38 cellular contexts compared by ENCODE assay signal in genomic region chr2:119170504-119170903, GRCh38. TPM values are rescaled to one million over a fixed set of nuclear protein-coding genes. Genes with fewer than 3 reads are reported as not detected.
"Had no signal": no experiment of that assay in that cellular context is flagged by ENCODE, and none has a peak within 500 bp of the region (broad histone marks: within the 10 kb centered on the region; RNA-seq: fewer than 3 reads in every experiment).

No MANE protein-coding gene starts in this region.

- H3K27ac ChIP-seq: ascending aorta, cardiac muscle cell, VCaP had no signal

- H3K4me1 Mint-ChIP-seq: activated B cell treated with CpG ODN at 0.5 μM for 24 hours; activated CD4-positive, alpha-beta memory T cell treated with anti-CD3 and anti-CD28 coated beads, Interleukin-2, amount 10 ng/mL, durations not matched to agents 7 days and 5 days; activated CD4-positive, alpha-beta T cell treated with anti-CD3 and anti-CD28 coated beads, Interleukin-2, amount 10 ng/mL, durations not matched to agents 24 days and 14 days; activated CD8-positive, alpha-beta memory T cell treated with anti-CD3 and anti-CD28 coated beads, Interleukin-2, amount 10 ng/mL, durations not matched to agents 7 days and 5 days; activated naive CD4-positive, alpha-beta T cell treated with anti-CD3 and anti-CD28 coated beads, Interleukin-2, amount 10 ng/mL, durations not matched to agents 7 days and 5 days; activated naive CD4-positive, alpha-beta T cell treated with anti-CD3 and anti-CD28 coated beads, Interleukin-2, amount 50 U/mL, for 24 hours; activated naive CD8-positive, alpha-beta T cell treated with anti-CD3 and anti-CD28 coated beads, Interleukin-2, amount 10 ng/mL, durations not matched to agents 7 days and 5 days; activated naive CD8-positive, alpha-beta T cell treated with anti-CD3 and anti-CD28 coated beads, Interleukin-2, amount 50 U/mL, for 24 hours; central memory CD8-positive, alpha-beta T cell had no signal

- H3K4me3 Mint-ChIP-seq: activated B cell treated with CpG ODN at 0.5 μM for 24 hours; activated CD4-positive, alpha-beta memory T cell treated with anti-CD3 and anti-CD28 coated beads, Interleukin-2, amount 10 ng/mL, durations not matched to agents 7 days and 5 days; activated CD4-positive, alpha-beta T cell treated with anti-CD3 and anti-CD28 coated beads, Interleukin-2, amount 10 ng/mL, durations not matched to agents 24 days and 14 days; activated CD8-positive, alpha-beta memory T cell treated with anti-CD3 and anti-CD28 coated beads, Interleukin-2, amount 10 ng/mL, durations not matched to agents 7 days and 5 days; activated CD8-positive, alpha-beta T cell treated with anti-CD3 and anti-CD28 coated beads, Interleukin-2, amount 10 ng/mL, durations not matched to agents 7 days and 5 days; activated naive CD4-positive, alpha-beta T cell treated with anti-CD3 and anti-CD28 coated beads, Interleukin-2, amount 10 ng/mL, durations not matched to agents 7 days and 5 days; activated naive CD4-positive, alpha-beta T cell treated with anti-CD3 and anti-CD28 coated beads, Interleukin-2, amount 50 U/mL, for 24 hours; activated naive CD8-positive, alpha-beta T cell; activated naive CD8-positive, alpha-beta T cell treated with anti-CD3 and anti-CD28 coated beads, Interleukin-2, amount 10 ng/mL, durations not matched to agents 7 days and 5 days; activated naive CD8-positive, alpha-beta T cell treated with anti-CD3 and anti-CD28 coated beads, Interleukin-2, amount 50 U/mL, for 24 hours; activated T-cell treated with anti-CD3 and anti-CD28 coated beads, Interleukin-2, amount 50 U/mL, for 24 hours; brain; central memory CD8-positive, alpha-beta T cell; T-helper 1 cell treated with Interleukin-12 subunit alpha and Interleukin-12 subunit beta and Interleukin-4 antibody, amounts not matched to agents 30 μg/mL and 1 μg/mL, for 36 hours; T-helper 2 cell treated with Interferon-gamma antibody and Interleukin-4, amounts not matched to agents 5 μg/mL and 100 μg/mL, for 36 hours had no signal

- H3K27ac Mint-ChIP-seq: activated B cell treated with CpG ODN at 0.5 μM for 24 hours; activated CD4-positive, alpha-beta memory T cell treated with anti-CD3 and anti-CD28 coated beads, Interleukin-2, amount 10 ng/mL, durations not matched to agents 7 days and 5 days; activated CD4-positive, alpha-beta T cell treated with anti-CD3 and anti-CD28 coated beads, Interleukin-2, amount 10 ng/mL, durations not matched to agents 24 days and 14 days; activated CD8-positive, alpha-beta memory T cell treated with anti-CD3 and anti-CD28 coated beads, Interleukin-2, amount 10 ng/mL, durations not matched to agents 7 days and 5 days; activated CD8-positive, alpha-beta T cell treated with anti-CD3 and anti-CD28 coated beads, Interleukin-2, amount 10 ng/mL, durations not matched to agents 7 days and 5 days; activated naive CD4-positive, alpha-beta T cell treated with anti-CD3 and anti-CD28 coated beads, Interleukin-2, amount 10 ng/mL, durations not matched to agents 7 days and 5 days; activated naive CD4-positive, alpha-beta T cell treated with anti-CD3 and anti-CD28 coated beads, Interleukin-2, amount 50 U/mL, for 24 hours; activated naive CD8-positive, alpha-beta T cell; activated naive CD8-positive, alpha-beta T cell treated with anti-CD3 and anti-CD28 coated beads, Interleukin-2, amount 10 ng/mL, durations not matched to agents 7 days and 5 days; activated naive CD8-positive, alpha-beta T cell treated with anti-CD3 and anti-CD28 coated beads, Interleukin-2, amount 50 U/mL, for 24 hours; activated T-cell treated with anti-CD3 and anti-CD28 coated beads, Interleukin-2, amount 50 U/mL, for 24 hours; activated T-helper 2 cell treated with anti-CD3 and anti-CD28 coated beads, Interferon-gamma antibody, Interleukin-2, Interleukin-4, amounts not matched to agents 10 μg/mL and 5 μg/mL and 100 μg/mL, durations not matched to agents 14 hours and 24 hours and 36 hours; brain; T-helper 1 cell treated with Interleukin-12 subunit alpha and Interleukin-12 subunit beta and Interleukin-4 antibody, amounts not matched to agents 30 μg/mL and 1 μg/mL, for 36 hours; T-helper 2 cell treated with Interferon-gamma antibody and Interleukin-4, amounts not matched to agents 5 μg/mL and 100 μg/mL, for 36 hours had no signal

- FAIRE-seq: bronchial epithelial cell, TTC549 had no signal

- H3K9me3 Mint-ChIP-seq: activated B cell treated with CpG ODN at 0.5 μM for 24 hours; activated CD4-positive, alpha-beta memory T cell treated with anti-CD3 and anti-CD28 coated beads, Interleukin-2, amount 10 ng/mL, durations not matched to agents 7 days and 5 days; activated CD4-positive, alpha-beta T cell treated with anti-CD3 and anti-CD28 coated beads, Interleukin-2, amount 10 ng/mL, durations not matched to agents 24 days and 14 days; activated naive CD4-positive, alpha-beta T cell treated with anti-CD3 and anti-CD28 coated beads, Interleukin-2, amount 10 ng/mL, durations not matched to agents 7 days and 5 days; activated naive CD4-positive, alpha-beta T cell treated with anti-CD3 and anti-CD28 coated beads, Interleukin-2, amount 50 U/mL, for 24 hours; activated naive CD8-positive, alpha-beta T cell treated with anti-CD3 and anti-CD28 coated beads, Interleukin-2, amount 10 ng/mL, durations not matched to agents 7 days and 5 days; activated naive CD8-positive, alpha-beta T cell treated with anti-CD3 and anti-CD28 coated beads, Interleukin-2, amount 50 U/mL, for 24 hours; activated T-cell treated with anti-CD3 and anti-CD28 coated beads, Interleukin-2, amount 50 U/mL, for 24 hours; activated T-helper 2 cell treated with anti-CD3 and anti-CD28 coated beads, Interferon-gamma antibody, Interleukin-2, Interleukin-4, amounts not matched to agents 10 μg/mL and 5 μg/mL and 100 μg/mL, durations not matched to agents 14 hours and 24 hours and 36 hours; central memory CD8-positive, alpha-beta T cell; T-helper 1 cell treated with Interleukin-12 subunit alpha and Interleukin-12 subunit beta and Interleukin-4 antibody, amounts not matched to agents 30 μg/mL and 1 μg/mL, for 36 hours; T-helper 2 cell treated with Interferon-gamma antibody and Interleukin-4, amounts not matched to agents 5 μg/mL and 100 μg/mL, for 36 hours had no signal

- DNase-seq: activated B cell treated with CpG ODN at 0.5 μM for 24 hours; activated CD4-positive, alpha-beta memory T cell treated with anti-CD3 and anti-CD28 coated beads, Interleukin-2, amount 10 ng/mL, durations not matched to agents 7 days and 5 days; activated CD4-positive, alpha-beta T cell treated with anti-CD3 and anti-CD28 coated beads for 4 hours; activated CD4-positive, alpha-beta T cell treated with anti-CD3 and anti-CD28 coated beads, Interleukin-2, amount 10 ng/mL, durations not matched to agents 24 days and 14 days; activated CD4-positive, alpha-beta T cell treated with anti-CD3 and anti-CD28 coated beads, Interleukin-2, amount 50 U/mL, for 1 hour; activated CD4-positive, alpha-beta T cell treated with anti-CD3 and anti-CD28 coated beads, Interleukin-2, amount 50 U/mL, for 4 hours; activated CD4-positive, CD25-positive, alpha-beta regulatory T cell treated with anti-CD3 and anti-CD28 coated beads, Interleukin-2, amount 50 U/mL, for 72 hours; activated CD8-positive, alpha-beta memory T cell treated with anti-CD3 and anti-CD28 coated beads for 24 hours; activated CD8-positive, alpha-beta memory T cell treated with anti-CD3 and anti-CD28 coated beads, Interleukin-2, amount 10 ng/mL, durations not matched to agents 7 days and 5 days; activated CD8-positive, alpha-beta memory T cell treated with anti-CD3 and anti-CD28 coated beads, Interleukin-2, amount 50 U/mL, for 48 hours; activated CD8-positive, alpha-beta T cell treated with anti-CD3 and anti-CD28 coated beads, Interleukin-2, amount 10 ng/mL, durations not matched to agents 7 days and 5 days; activated effector memory CD4-positive, alpha-beta T cell treated with Interleukin-2 at 50 U/mL for 16 hours; activated gamma-delta T cell; activated naive CD4-positive, alpha-beta T cell treated with anti-CD3 and anti-CD28 coated beads, Interleukin-2, amount 10 ng/mL, durations not matched to agents 7 days and 5 days; activated naive CD4-positive, alpha-beta T cell treated with Interleukin-2 at 50 U/mL for 16 hours; activated naive CD8-positive, alpha-beta T cell treated with anti-CD3 and anti-CD28 coated beads, Interleukin-2, amount 10 ng/mL, durations not matched to agents 7 days and 5 days; activated naive CD8-positive, alpha-beta T cell treated with anti-CD3 and anti-CD28 coated beads, Interleukin-2, amount 50 U/mL, for 24 hours; activated T-cell treated with anti-CD3 and anti-CD28 coated beads, Interleukin-2, amount 50 U/mL, for 24 hours; activated T-cell treated with anti-CD3 and anti-CD28 coated beads, Interleukin-2, amount 50 U/mL, for 48 hours; amygdala; anterior cingulate cortex; caudate nucleus; cerebellar nuclear complex; T-helper 1 cell; T-helper 2 cell; T-helper 9 cell had no signal

- H3K9me3 ChIP-seq: ascending aorta had no signal

- H3K36me3 ChIP-seq: ascending aorta, cardiac muscle cell had no signal

- ATAC-seq: activated CD8-positive, alpha-beta memory T cell treated with anti-CD3 and anti-CD28 coated beads, Interleukin-2, amount 10 ng/mL, durations not matched to agents 7 days and 5 days; activated CD8-positive, alpha-beta T cell treated with anti-CD3 and anti-CD28 coated beads, Interleukin-2, amount 10 ng/mL, durations not matched to agents 7 days and 5 days; activated naive CD8-positive, alpha-beta T cell treated with anti-CD3 and anti-CD28 coated beads, Interleukin-2, amount 50 U/mL, for 24 hours had no signal

- H3K27me3 Mint-ChIP-seq: activated CD8-positive, alpha-beta memory T cell treated with anti-CD3 and anti-CD28 coated beads, Interleukin-2, amount 10 ng/mL, durations not matched to agents 7 days and 5 days had no signal

- H3K4me1 ChIP-seq: ascending aorta had no signal

- H3K4me3 ChIP-seq: ascending aorta, cardiac muscle cell had no signal

RNA-seq across cellular contexts. Expression of gene C1QL2, which starts 12.0 kb away (rescaled TPM):
- total RNA-seq: activated B cell treated with CpG ODN at 0.5 μM for 24 hours; activated CD4-positive, alpha-beta memory T cell treated with anti-CD3 and anti-CD28 coated beads, Interleukin-2, amount 10 ng/mL, durations not matched to agents 7 days and 5 days; activated CD4-positive, alpha-beta T cell treated with anti-CD3 and anti-CD28 coated beads, Interleukin-2, amount 10 ng/mL, durations not matched to agents 24 days and 14 days; activated CD8-positive, alpha-beta memory T cell treated with anti-CD3 and anti-CD28 coated beads, Interleukin-2, amount 10 ng/mL, durations not matched to agents 7 days and 5 days; activated CD8-positive, alpha-beta T cell treated with anti-CD3 and anti-CD28 coated beads, Interleukin-2, amount 10 ng/mL, durations not matched to agents 7 days and 5 days; activated naive CD8-positive, alpha-beta T cell treated with anti-CD3 and anti-CD28 coated beads, Interleukin-2, amount 10 ng/mL, durations not matched to agents 7 days and 5 days; activated T-helper 2 cell treated with anti-CD3 and anti-CD28 coated beads, Interferon-gamma antibody, Interleukin-2, Interleukin-4, amounts not matched to agents 10 μg/mL and 5 μg/mL and 100 μg/mL, durations not matched to agents 14 hours and 24 hours and 36 hours; bronchial epithelial cell had no signal
- polyA plus RNA-seq: cardiac muscle cell had no signal

RNA-seq across cellular contexts. Expression of gene STEAP3, which starts 53.1 kb away (rescaled TPM):
- total RNA-seq: activated CD4-positive, alpha-beta memory T cell treated with anti-CD3 and anti-CD28 coated beads, Interleukin-2, amount 10 ng/mL, durations not matched to agents 7 days and 5 days had no signal
